In genomic region chr2:156332452-156333273, GRCh38 we compare ENCODE assay signal across 8 cellular contexts.
DNase-seq lines count a peak whose midpoint lies in the region; ATAC-seq and TF ChIP-seq lines count a peak whose summit lies in the region.

Gene NR4A2, minus strand, starts transcription at chr2:156332721. Its CDS starts 2,535 bp downstream, at chr2:156330186.

- H3K4me3 ChIP-seq in AG04449 (ENCODE audit: low read depth, low read length): peak within 1 kb of the TSS; percentile 74

- POLR2A ChIA-PET in AG04449 (lab: Yijun Ruan, JAX): no interaction called here

- DNase-seq in AG04449 (ENCODE audit: low read depth, low spot score) (no peak), NCI-H446 treated with DMSO at 0.1 percent for 48 hours (lab: John Stamatoyannopoulos, UW) (peak; percentile 83), cerebellar nuclear complex (lab: John Stamatoyannopoulos, UW) (peak; percentile 86 to 87), kidney glomerular epithelial cell (lab: John Stamatoyannopoulos, UW) (peak; percentile 64)
- DNase-seq in activated CD4-positive, alpha-beta T cell treated with anti-CD3 and anti-CD28 coated beads for 1 hour: peak; percentile 88
- DNase-seq in stimulated activated CD4-positive, alpha-beta T cell treated with anti-CD3 and anti-CD28 coated beads, Interleukin-1b, Interleukin-23, amount 100 ng/mL, for 1 hour (ENCODE audit: low read depth in 2 of 2): peak; percentile 57 to 77

- peak; percentile 70 for ATAC-seq in GM18907 (IDR thresholded peaks at IDR 0.05; ENCODE audit: unreplicated experiment)
- peak; percentile 69 for ATAC-seq in HG03139 (IDR thresholded peaks at IDR 0.05; ENCODE audit: unreplicated experiment)

- TF ChIP-seq CTCF in AG04449 (IDR thresholded peaks at IDR 0.05; ENCODE audit: insufficient read depth, low read length, missing control alignments): no peak

- CTCF ChIA-PET in AG04449 (lab: Yijun Ruan, JAX): interaction anchor here (0.6 to 3.3 kb wide), 2 partner anchors 255 to 848 kb away, joined by 3 to 75 read pairs; no protein-coding TSS in a partner anchor
